1 cellular context compared by ENCODE assay signal in the genomic region with DNA sequence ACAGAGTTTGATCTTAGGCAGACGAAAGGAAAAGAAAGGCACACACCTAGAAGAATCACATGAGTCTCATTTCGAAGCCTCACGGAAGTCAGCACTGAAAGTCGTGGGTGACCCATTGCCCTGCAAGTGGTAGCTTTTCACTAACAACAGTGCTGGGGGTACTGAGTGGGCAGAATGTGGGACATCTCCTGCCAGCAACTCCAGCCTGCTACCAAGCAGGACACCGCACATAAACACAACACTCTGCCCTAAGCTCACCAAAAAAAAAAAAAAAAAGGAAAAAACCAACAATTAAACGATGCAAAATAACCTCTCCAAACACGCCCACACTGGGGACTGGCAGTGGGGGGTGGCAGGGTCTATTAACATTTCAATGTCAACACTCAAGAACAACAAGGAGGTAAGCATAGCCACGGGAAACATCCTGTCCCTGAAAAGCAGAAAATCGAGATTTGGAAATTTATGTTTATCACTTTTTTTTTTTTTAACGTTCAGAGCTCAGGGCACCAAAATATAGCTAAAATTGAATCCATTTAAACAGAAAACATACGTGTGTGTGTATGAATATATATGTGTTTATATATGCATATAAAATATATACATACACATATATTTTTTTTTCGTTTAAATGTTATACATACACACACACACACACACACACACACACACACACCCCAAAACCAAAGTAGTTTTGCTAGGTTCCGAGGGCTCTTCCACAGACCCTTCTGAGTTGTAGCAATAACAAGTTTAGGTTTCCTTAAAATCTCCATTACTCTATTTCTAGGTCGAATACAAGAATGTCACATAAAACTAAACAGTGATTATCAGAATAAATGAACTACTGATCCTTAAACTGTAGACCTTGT.
A peak's percentile ranks its signal among the peaks of the same experiment; 100 is the strongest.
TF ChIP-seq lines count a peak whose summit lies in the region.

No MANE protein-coding gene starts in this region.

TF ChIP-seq in K562, 482 proteins besides CTCF, POLR2A, EP300 and RAD21 (continued from another document):
- TF ChIP-seq, protein P1, sequence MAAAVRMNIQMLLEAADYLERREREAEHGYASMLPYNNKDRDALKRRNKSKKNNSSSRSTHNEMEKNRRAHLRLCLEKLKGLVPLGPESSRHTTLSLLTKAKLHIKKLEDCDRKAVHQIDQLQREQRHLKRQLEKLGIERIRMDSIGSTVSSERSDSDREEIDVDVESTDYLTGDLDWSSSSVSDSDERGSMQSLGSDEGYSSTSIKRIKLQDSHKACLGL (CRISPR knock-in tag; IDR thresholded peaks at IDR 0.05; ENCODE audit: borderline replicate concordance, poor library complexity, severe bottlenecking): no peak
- TF ChIP-seq CBFA2T2 (conservative IDR thresholded peaks at IDR 0.05): no peak
- no peak for TF ChIP-seq CCNT2 (IDR thresholded peaks at IDR 0.05; ENCODE audit: borderline replicate concordance, extremely low read depth, insufficient read length, low read depth, low read length)
- 0 out of 2 replicates have a peak, but pooled peaks have one; percentile 54 for TF ChIP-seq ZNF384 (IDR thresholded peaks at IDR 0.05; ENCODE audit: low read depth, low read length)
- TF ChIP-seq ZSCAN32 (CRISPR knock-in tag; IDR thresholded peaks at IDR 0.05): no peak
- TF ChIP-seq SMAD4 (CRISPR knock-in tag; conservative IDR thresholded peaks at IDR 0.05): no peak
TF ChIP-seq in K562: peak in this region for 4.
